In the genomic region with DNA sequence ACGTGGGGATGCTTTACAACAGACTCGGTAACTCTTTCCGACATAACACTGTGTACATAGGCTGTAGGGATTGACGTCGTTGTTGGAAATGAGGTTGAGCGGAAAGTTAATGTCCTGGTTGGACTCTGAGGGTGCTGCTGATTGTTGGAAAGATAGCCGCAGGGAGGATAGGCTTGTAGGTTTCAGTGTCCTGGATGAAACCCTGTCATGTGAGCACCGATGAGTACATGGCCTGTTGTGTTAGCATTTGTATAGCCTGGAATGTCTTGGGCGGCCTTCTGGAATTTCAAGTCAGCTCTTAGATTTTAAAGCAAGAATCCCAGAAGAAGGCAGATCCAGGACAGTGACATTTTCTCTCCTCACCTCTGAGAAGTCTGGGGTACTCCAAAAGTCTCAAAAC, we compare ENCODE assay signal across 15 cellular contexts.
DNase-seq lines count a peak whose midpoint lies in the region; ATAC-seq and TF ChIP-seq lines count a peak whose summit lies in the region.
"Had no signal": no experiment of that assay in that cellular context is flagged by ENCODE, and none has a peak within 500 bp of the region (broad histone marks: within the 10 kb centered on the region; RNA-seq: fewer than 3 reads in every experiment).

No MANE protein-coding gene starts in this region.

- H3K4me3 ChIP-seq in H7 (ENCODE audit: insufficient read depth, low read depth, low read length) (no peak overlapping the region), vagina (no peak overlapping the region)
- H3K4me3 ChIP-seq: ascending aorta, dorsolateral prefrontal cortex, mucosa of descending colon had no signal

- TF ChIP-seq CTCF in vagina (IDR thresholded peaks at IDR 0.05), result no peak

- intact Hi-C loops in vagina (cut with DNase I), result loop anchor here (5.0 kb wide), 1 partner anchor 94 kb away; the partner anchor contains the start of gene GRPEL1

- no peak for TF ChIP-seq POLR2A in vagina (IDR thresholded peaks at IDR 0.05)

- H3K4me1 ChIP-seq in vagina, result no peaks in the 10 kb centered on the region
- H3K4me1 ChIP-seq: ascending aorta had no signal

- H3K27me3 ChIP-seq in H7 (ENCODE audit: control insufficient read depth, insufficient read depth, low read length) (no peaks in the 10 kb centered on the region), vagina (no peaks in the 10 kb centered on the region)
- H3K27me3 ChIP-seq: ascending aorta, dorsolateral prefrontal cortex had no signal

- ATAC-seq in HG02981 (IDR thresholded peaks at IDR 0.05; ENCODE audit: unreplicated experiment), result no peak
- ATAC-seq: activated T-cell treated with anti-CD3 and anti-CD28 coated beads, Interleukin-2, amount 50 U/mL, for 72 hours; mucosa of descending colon had no signal

- no peak overlapping the region for H3K27ac ChIP-seq in vagina
- H3K27ac ChIP-seq: ascending aorta had no signal

- H3K9me3 ChIP-seq in vagina, result no peaks in the 10 kb centered on the region
- H3K9me3 ChIP-seq: ascending aorta, mucosa of descending colon had no signal

- DNase-seq in H7 (peak; percentile 79), astrocyte of the hippocampus (ENCODE audit: low read depth, low spot score) (peak; percentile 54), iPS-NIHi11 (ENCODE audit: low spot score) (peak; percentile 77), renal cortical epithelial cell (ENCODE audit: low read depth) (peak; percentile 55), vagina (ENCODE audit: extremely low spot score in 2 of 2) (no peak), glomerular visceral epithelial cell (ENCODE audit: extremely low spot score) (no peak)
- DNase-seq: activated CD4-positive, alpha-beta T cell treated with anti-CD3 and anti-CD28 coated beads for 48 hours; activated T-cell treated with anti-CD3 and anti-CD28 coated beads, Interleukin-2, amount 50 U/mL, for 72 hours; DND-41; dorsolateral prefrontal cortex; mucosa of descending colon; NCI-H2107; substantia nigra had no signal

- H3K36me3 ChIP-seq in H7 (replicated peaks; ENCODE audit: control insufficient read depth, insufficient read depth, low read length), result peaks cover 1% of the 10 kb centered on the region; the same call in 1 of the 2 replicates
- H3K36me3 ChIP-seq in vagina, result peaks cover 0 to 3% of the 10 kb centered on the region in 2 donors

Comparison
In these comparisons a context has a peak if more than half of its experiments do, and no peak if none do; other contexts are left out.
1. DNase-seq: peak in H7 (single experiment), astrocyte of the hippocampus (single experiment), iPS-NIHi11 (single experiment) and renal cortical epithelial cell (single experiment); none in vagina (0 of 2) and glomerular visceral epithelial cell (single experiment).